22 cellular contexts compared by ENCODE assay signal in the genomic region with DNA sequence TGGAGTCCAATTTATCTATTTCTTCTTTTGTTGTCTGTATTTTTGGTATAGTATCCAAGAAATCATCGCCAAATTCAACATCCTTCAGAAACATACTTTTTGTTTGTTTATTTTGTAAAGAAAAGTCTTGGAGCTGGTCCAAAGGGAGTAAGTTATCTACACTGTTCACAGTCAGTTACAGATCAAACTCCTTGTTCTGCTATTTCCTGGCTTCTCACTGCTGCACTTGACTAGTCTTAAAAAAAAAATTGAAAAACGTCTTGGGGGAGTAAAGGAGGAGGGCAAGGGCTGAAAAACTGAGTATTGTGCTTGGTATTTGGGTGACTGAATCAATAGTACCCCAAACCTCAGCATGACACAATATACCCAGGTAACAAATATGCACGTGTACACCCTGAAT.
"Had no signal": no experiment of that assay in that cellular context is flagged by ENCODE, and none has a peak within 500 bp of the region (broad histone marks: within the 10 kb centered on the region; RNA-seq: fewer than 3 reads in every experiment).

No MANE protein-coding gene starts in this region.

- ATAC-seq: activated CD4-positive, CD25-positive, alpha-beta regulatory T cell treated with anti-CD3 and anti-CD28 coated beads, Interleukin-2, amount 50 U/mL, for 24 hours; activated CD8-positive, alpha-beta T cell treated with anti-CD3 and anti-CD28 coated beads, Interleukin-2, amount 10 ng/mL, durations not matched to agents 7 days and 5 days; activated naive CD8-positive, alpha-beta T cell treated with anti-CD3 and anti-CD28 coated beads, Interleukin-2, amount 50 U/mL, for 24 hours; heart right ventricle; naive thymus-derived CD8-positive, alpha-beta T cell; pancreas; stimulated activated naive CD8-positive, alpha-beta T cell treated with anti-CD3 and anti-CD28 coated beads, Interleukin-15, Interleukin-2, amounts not matched to agents 100 U/mL and 50 U/mL, for 24 hours; T-cell had no signal

- H3K27me3 ChIP-seq: brain microvascular endothelial cell, esophagus muscularis mucosa, heart right ventricle, pancreas, tibial artery, uterus had no signal

- FAIRE-seq: pancreas had no signal

- H3K36me3 ChIP-seq: brain microvascular endothelial cell, esophagus muscularis mucosa, heart right ventricle, pancreas, tibial artery, uterus had no signal

- H3K4me3 ChIP-seq: esophagus muscularis mucosa, heart right ventricle, pancreas, tibial artery, uterus had no signal

- H3K27ac ChIP-seq: brain microvascular endothelial cell, esophagus muscularis mucosa, heart right ventricle, pancreas, tibial artery, uterus had no signal

- H3K9me3 ChIP-seq: esophagus muscularis mucosa, pancreas, tibial artery, uterus had no signal

- H3K4me1 ChIP-seq: esophagus muscularis mucosa, uterus had no signal

- DNase-seq: activated CD4-positive, alpha-beta T cell treated with anti-CD3 and anti-CD28 coated beads, Interleukin-2, amount 10 ng/mL, durations not matched to agents 7 days and 5 days; activated CD8-positive, alpha-beta T cell treated with anti-CD3 and anti-CD28 coated beads, Interleukin-2, amount 10 ng/mL, durations not matched to agents 7 days and 5 days; activated naive CD4-positive, alpha-beta T cell treated with anti-CD3 and anti-CD28 coated beads for 36 hours; activated naive CD8-positive, alpha-beta T cell treated with anti-CD3 and anti-CD28 coated beads, Interleukin-2, amount 50 U/mL, for 24 hours; activated T-cell treated with anti-CD3 and anti-CD28 coated beads, Interleukin-2, amount 50 U/mL, for 24 hours; aorta; brain microvascular endothelial cell; effector CD8-positive, alpha-beta T cell; heart right ventricle; mesendoderm; naive thymus-derived CD8-positive, alpha-beta T cell; pancreas; stimulated activated CD4-positive, alpha-beta T cell treated with anti-CD3 and anti-CD28 coated beads, Interleukin-12 subunit alpha, Interleukin-12 subunit beta, amount 100 ng/mL, for 4 hours; stimulated activated CD4-positive, alpha-beta T cell treated with anti-CD3 and anti-CD28 coated beads, Interleukin-1b, Interleukin-23, amount 100 ng/mL, for 48 hours; stimulated activated naive CD8-positive, alpha-beta T cell treated with anti-CD3 and anti-CD28 coated beads, Interleukin-15, Interleukin-2, amounts not matched to agents 100 U/mL and 50 U/mL, for 24 hours; substantia nigra; T-cell; T-helper 9 cell; tibial artery; uterus had no signal
